Comparison of ENCODE assay signal across 20 cellular contexts in genomic region chr3:129491794-129492193, GRCh38. TPM values are rescaled to one million over a fixed set of nuclear protein-coding genes. Genes with fewer than 3 reads are reported as not detected.
"Had no signal": no experiment of that assay in that cellular context is flagged by ENCODE, and none has a peak within 500 bp of the region (broad histone marks: within the 10 kb centered on the region; RNA-seq: fewer than 3 reads in every experiment).

No MANE protein-coding gene starts in this region.

- H3K4me1 Mint-ChIP-seq: naive B cell had no signal

- DNase-seq: activated CD4-positive, alpha-beta T cell treated with anti-CD3 and anti-CD28 coated beads for 4 hours; activated CD8-positive, alpha-beta memory T cell treated with anti-CD3 and anti-CD28 coated beads for 24 hours; activated naive CD4-positive, alpha-beta T cell treated with Interleukin-2 at 50 U/mL for 16 hours; cortex of kidney; erythroblast; hypothalamus; left colon; naive B cell; stimulated activated CD4-positive, alpha-beta T cell treated with anti-CD3 and anti-CD28 coated beads, Interleukin-12 subunit alpha, Interleukin-12 subunit beta, amount 100 ng/mL, for 4 hours; T1000; testis had no signal

- H3K27ac Mint-ChIP-seq: stimulated activated naive CD8-positive, alpha-beta T cell treated with anti-CD3 and anti-CD28 coated beads, Interleukin-15, Interleukin-2, amounts not matched to agents 100 ng/mL and 50 ng/mL, for 24 hours had no signal

- H3K27me3 Mint-ChIP-seq: naive B cell; stimulated activated naive CD8-positive, alpha-beta T cell treated with anti-CD3 and anti-CD28 coated beads, Interleukin-15, Interleukin-2, amounts not matched to agents 100 ng/mL and 50 ng/mL, for 24 hours had no signal

- H3K4me3 ChIP-seq: lung, testis had no signal

- H3K9me3 ChIP-seq: testis had no signal

- H3K27me3 ChIP-seq: testis had no signal

- H3K4me3 Mint-ChIP-seq: naive B cell; stimulated activated naive CD8-positive, alpha-beta T cell treated with anti-CD3 and anti-CD28 coated beads, Interleukin-15, Interleukin-2, amounts not matched to agents 100 ng/mL and 50 ng/mL, for 24 hours had no signal

- ATAC-seq: left colon, sciatic nerve had no signal

RNA-seq across cellular contexts. Expression of gene RHO, which starts 36.6 kb away (rescaled TPM):
- total RNA-seq: astrocyte, cardiac septum, glomerular endothelial cell, left colon, lung, pulmonary artery endothelial cell, sciatic nerve, ureter had no signal

RNA-seq across cellular contexts. Expression of gene H1-8, which starts 51.2 kb away (rescaled TPM):
- total RNA-seq: astrocyte, cardiac septum, glomerular endothelial cell, left colon, lung, omental fat pad, pulmonary artery endothelial cell, sciatic nerve, ureter had no signal
